8 cellular contexts compared by ENCODE assay signal in the genomic region with DNA sequence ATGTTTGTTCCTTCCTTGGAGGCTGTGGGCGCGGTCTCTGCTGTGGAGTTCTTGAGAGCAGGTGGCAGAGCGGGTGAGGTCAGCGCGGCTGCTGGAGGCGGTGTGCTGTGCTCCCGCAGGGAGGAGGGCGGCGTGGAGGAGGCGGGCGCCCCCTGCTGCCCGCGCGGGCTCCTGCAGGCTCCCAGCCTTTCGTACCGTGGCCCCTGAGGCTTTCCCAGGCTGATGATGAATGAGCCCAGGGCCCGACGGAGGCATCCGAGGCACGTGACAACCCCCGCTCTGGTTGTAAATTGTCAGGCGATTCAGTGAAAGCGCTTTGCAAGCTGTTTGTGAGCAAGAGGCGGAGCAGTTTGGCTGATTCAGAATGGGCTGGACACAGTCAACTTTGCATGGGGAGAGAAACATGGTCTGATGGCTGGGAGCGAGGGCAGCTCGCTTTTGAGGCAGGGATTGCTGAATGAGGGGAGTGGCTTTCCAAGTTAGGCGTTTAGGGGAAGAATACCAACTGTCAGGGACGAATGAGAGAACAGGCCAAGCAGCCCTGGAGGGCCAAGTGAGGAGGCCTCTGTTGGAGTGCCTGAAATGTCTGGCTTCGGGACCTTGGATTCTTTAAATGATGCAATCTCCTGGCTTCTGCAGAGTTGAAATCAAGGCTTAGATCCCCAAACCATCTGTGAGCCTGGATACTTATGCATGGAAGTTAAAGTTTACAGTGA. TPM values are rescaled to one million over a fixed set of nuclear protein-coding genes. Genes with fewer than 3 reads are reported as not detected.
DNase-seq lines count a peak whose midpoint lies in the region; ATAC-seq and TF ChIP-seq lines count a peak whose summit lies in the region.

No MANE protein-coding gene starts in this region.

- H3K27me3 ChIP-seq in endodermal cell (ENCODE audit: control insufficient read depth, insufficient read depth, low read length, poor library complexity, severe bottlenecking), result peaks cover 13% of the 10 kb centered on the region

- H3K4me3 Mint-ChIP-seq in endodermal cell, result peak overlapping the region; percentile 51

- H3K9ac ChIP-seq in endodermal cell (ENCODE audit: extremely low read depth, low read length, poor library complexity, severe bottlenecking), result no peak overlapping the region

- peak; percentile 92 for ATAC-seq in GM18498 (IDR thresholded peaks at IDR 0.05; ENCODE audit: unreplicated experiment)
- peak; percentile 57 for ATAC-seq in HG03103 (IDR thresholded peaks at IDR 0.05; ENCODE audit: low read depth, unreplicated experiment)
- no peak for ATAC-seq in GM18861 (IDR thresholded peaks at IDR 0.05; ENCODE audit: unreplicated experiment)

- WGBS in endodermal cell (ENCODE audit: insufficient coverage in 1 of 2, insufficient read length in 1 of 2), 2 experiments, result 8 to 26% methylated on average over 6 to 29 of the region's 29 CpGs

- H3K27me3 Mint-ChIP-seq in endodermal cell (ENCODE audit: insufficient read depth), result peaks cover 30% of the 10 kb centered on the region

- peaks cover 7% of the 10 kb centered on the region for H3K4me1 Mint-ChIP-seq in endodermal cell

- H3K36me3 Mint-ChIP-seq in endodermal cell (ENCODE audit: low read depth), result peaks cover 22% of the 10 kb centered on the region

- H3K36me3 ChIP-seq in endodermal cell (ENCODE audit: control insufficient read depth, insufficient read depth, low read length), result no peaks in the 10 kb centered on the region

- H3K9me3 Mint-ChIP-seq in endodermal cell, result peaks cover 35% of the 10 kb centered on the region

- TF ChIP-seq CTCF in endodermal cell (conservative IDR thresholded peaks at IDR 0.05), result peak; percentile 100

- H3K4me1 ChIP-seq in endodermal cell (ENCODE audit: control insufficient read depth, insufficient read depth, low read length), result no peaks in the 10 kb centered on the region

- H3K4me3 ChIP-seq in endodermal cell (ENCODE audit: low read length), result peak overlapping the region; percentile 37

- DNase-seq in NCI-H748 (lab: John Stamatoyannopoulos, UW; ENCODE audit: unreplicated experiment), result peak; percentile 85
- peak; percentile 71 for DNase-seq in activated CD8-positive, alpha-beta memory T cell treated with anti-CD3 and anti-CD28 coated beads, Interleukin-2, amount 50 U/mL, for 1 hour (ENCODE audit: extremely low read depth)
- DNase-seq in endodermal cell, result peak; percentile 99
- peak; percentile 94 for DNase-seq in mesenteric fat pad (ENCODE audit: low spot score)
- peak; percentile 60 for DNase-seq in stimulated activated CD8-positive, alpha-beta memory T cell treated with anti-CD3 and anti-CD28 coated beads, Interleukin-15, amount 100 ng/mL, for 24 hours (ENCODE audit: low read depth)

- peak overlapping the region; percentile 86 for H3K27ac ChIP-seq in endodermal cell (ENCODE audit: low read depth, low read length)

- H3K27ac Mint-ChIP-seq in endodermal cell, result peak overlapping the region; percentile 96

- H3K9me3 ChIP-seq in endodermal cell (ENCODE audit: control insufficient read depth, low read length), result peaks cover 31% of the 10 kb centered on the region

RNA-seq across cellular contexts. Expression of gene CDHR3, which starts 46.6 kb away (rescaled TPM):
- total RNA-seq in endodermal cell, result 10 to 100 TPM in 1 of 2 donors, 1 to 10 TPM in 1; 7.5 to 16.1 TPM
- 2.0 TPM for polyA plus RNA-seq in endodermal cell (2013, experiment 1 of 2)
- 2.5 TPM for polyA plus RNA-seq in endodermal cell (2013, experiment 2 of 2)
- 35.7 TPM for total RNA-seq in mesenteric fat pad
